28 cellular contexts compared by ENCODE assay signal in genomic region chr9:133933426-133934026, GRCh38.
"Had no signal": no experiment of that assay in that cellular context is flagged by ENCODE, and none has a peak within 500 bp of the region (broad histone marks: within the 10 kb centered on the region; RNA-seq: fewer than 3 reads in every experiment).

No MANE protein-coding gene starts in this region.

- FAIRE-seq: endometrium, pancreas had no signal

- H3K27ac Mint-ChIP-seq: activated naive CD8-positive, alpha-beta T cell treated with anti-CD3 and anti-CD28 coated beads, Interleukin-2, amount 10 ng/mL, durations not matched to agents 7 days and 5 days had no signal

- H3K4me3 Mint-ChIP-seq: activated naive CD8-positive, alpha-beta T cell treated with anti-CD3 and anti-CD28 coated beads, Interleukin-2, amount 10 ng/mL, durations not matched to agents 7 days and 5 days; neural crest cell had no signal

- DNase-seq: activated CD4-positive, alpha-beta T cell treated with anti-CD3 and anti-CD28 coated beads for 4 hours; activated CD4-positive, alpha-beta T cell treated with anti-CD3 and anti-CD28 coated beads, Interleukin-2, amount 50 U/mL, for 48 hours; activated CD8-positive, alpha-beta memory T cell treated with anti-CD3 and anti-CD28 coated beads for 24 hours; activated effector memory CD4-positive, alpha-beta T cell treated with Interleukin-2 at 50 U/mL for 16 hours; activated naive CD4-positive, alpha-beta T cell treated with Interleukin-2 at 50 U/mL for 16 hours; activated naive CD8-positive, alpha-beta T cell treated with anti-CD3 and anti-CD28 coated beads, Interleukin-2, amount 10 ng/mL, durations not matched to agents 7 days and 5 days; cerebellar nuclear complex; colonic mucosa; effector CD8-positive, alpha-beta T cell; erythroblast; gastrocnemius medialis; islet precursor cell; left ventricle myocardium inferior; naive B cell; nucleus accumbens; stimulated activated CD4-positive, alpha-beta T cell treated with anti-CD3 and anti-CD28 coated beads, Interleukin-1b, Interleukin-23, amount 100 ng/mL, for 48 hours; stimulated activated CD4-positive, alpha-beta T cell treated with anti-CD3 and anti-CD28 coated beads, Interleukin-4, amount 100 ng/mL, for 4 hours; stimulated activated CD8-positive, alpha-beta memory T cell treated with anti-CD3 and anti-CD28 coated beads, Interleukin-4, amount 100 ng/mL, for 48 hours; stimulated activated naive CD4-positive, alpha-beta T cell had no signal

- H3K36me3 ChIP-seq: breast epithelium, colonic mucosa, gastrocnemius medialis, left ventricle myocardium inferior, pancreas, prostate gland had no signal

- H3K4me3 ChIP-seq: breast epithelium, colonic mucosa, gastrocnemius medialis, hepatocyte, left ventricle myocardium inferior, lung, pancreas, prostate gland, smooth muscle cell, tibial nerve had no signal

- H3K27me3 Mint-ChIP-seq: activated naive CD8-positive, alpha-beta T cell treated with anti-CD3 and anti-CD28 coated beads, Interleukin-2, amount 10 ng/mL, durations not matched to agents 7 days and 5 days; naive B cell had no signal

- H3K27ac ChIP-seq: breast epithelium, colonic mucosa, gastrocnemius medialis, hepatocyte, prostate gland had no signal

- H3K9me3 ChIP-seq: breast epithelium, colonic mucosa, gastrocnemius medialis, left ventricle myocardium inferior, pancreas, prostate gland, tibial nerve had no signal

- H3K4me1 Mint-ChIP-seq: activated naive CD8-positive, alpha-beta T cell treated with anti-CD3 and anti-CD28 coated beads, Interleukin-2, amount 10 ng/mL, durations not matched to agents 7 days and 5 days had no signal

- H3K27me3 ChIP-seq: breast epithelium, colonic mucosa, hepatocyte, pancreas, tibial nerve had no signal
